In the genomic region with DNA sequence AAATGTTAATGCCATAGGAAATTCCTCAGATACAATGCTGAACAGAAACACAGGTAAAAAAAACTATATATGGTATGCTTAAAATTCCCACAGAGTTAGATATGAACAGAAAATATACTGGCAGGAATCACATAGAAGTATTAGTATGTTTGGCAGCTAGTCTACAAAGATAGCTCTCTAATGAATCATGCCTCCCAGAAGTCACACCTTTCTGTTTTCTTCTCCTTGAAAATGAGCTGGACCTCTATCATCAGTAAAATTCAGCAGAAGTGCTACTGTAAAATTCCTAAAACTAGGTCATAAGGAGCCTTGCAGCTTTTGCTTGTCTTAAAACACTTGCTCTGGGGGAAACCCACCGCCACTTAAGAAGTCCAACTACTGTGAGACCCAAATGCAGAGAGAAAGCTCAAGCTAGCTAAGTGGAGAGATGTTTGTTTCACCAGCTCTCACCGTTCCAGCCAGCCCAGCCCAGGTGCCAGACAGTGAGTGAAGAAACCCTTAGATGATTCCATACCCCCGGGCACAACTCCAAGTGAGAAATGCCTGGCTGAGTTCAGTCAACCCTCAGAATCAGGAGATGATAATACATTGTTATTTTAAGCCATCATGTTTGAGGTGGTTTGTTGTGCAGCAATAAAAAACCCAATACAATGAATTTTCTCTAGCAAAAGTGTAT, we compare ENCODE assay signal across 1 cellular context.
TF ChIP-seq lines count a peak whose summit lies in the region.

No MANE protein-coding gene starts in this region.

TF ChIP-seq in HEK293, 187 proteins besides CTCF, POLR2A, EP300 and RAD21 (continued from another document):
- TF ChIP-seq ZNF549 (tag by site-specific recombination; IDR thresholded peaks at IDR 0.05) (no peak), ZBTB8A (tag by site-specific recombination; IDR thresholded peaks at IDR 0.05) (no peak), ZNF768 (tag by site-specific recombination; IDR thresholded peaks at IDR 0.05) (no peak), ZNF366 (tag by site-specific recombination; conservative IDR thresholded peaks at IDR 0.05) (0 out of 2 replicates have a peak, but pooled peaks have one; percentile 41), ZNF426 (tag by site-specific recombination; IDR thresholded peaks at IDR 0.05) (0 out of 2 replicates have a peak, but pooled peaks have one; percentile 5), ZNF19 (tag by site-specific recombination; IDR thresholded peaks at IDR 0.05; ENCODE audit: low read depth) (no peak), ZNF555 (tag by site-specific recombination; conservative IDR thresholded peaks at IDR 0.05) (no peak), ZBTB17 (tag by site-specific recombination; IDR thresholded peaks at IDR 0.05) (0 out of 2 replicates have a peak, but pooled peaks have one; percentile 16), ZFP37 (tag by site-specific recombination; IDR thresholded peaks at IDR 0.05) (no peak), HOXA7 (CRISPR knock-in tag; IDR thresholded peaks at IDR 0.05; ENCODE audit: borderline replicate concordance) (no peak), ZNF354C (tag by site-specific recombination; IDR thresholded peaks at IDR 0.05; ENCODE audit: borderline replicate concordance, low read depth) (no peak), HOXD13 (CRISPR knock-in tag; IDR thresholded peaks at IDR 0.05; ENCODE audit: borderline replicate concordance) (no peak), HOXC10 (CRISPR knock-in tag; IDR thresholded peaks at IDR 0.05) (no peak), ZNF624 (tag by site-specific recombination; IDR thresholded peaks at IDR 0.05) (no peak), ZBTB20 (tag by site-specific recombination; IDR thresholded peaks at IDR 0.05) (no peak), ZNF121 (tag by site-specific recombination; IDR thresholded peaks at IDR 0.05) (no peak), ZNF580 (tag by site-specific recombination; IDR thresholded peaks at IDR 0.05) (no peak), ZNF510 (tag by site-specific recombination; IDR thresholded peaks at IDR 0.05; ENCODE audit: insufficient replicate concordance) (peak; percentile 26), ZNF610 (tag by site-specific recombination; IDR thresholded peaks at IDR 0.05; ENCODE audit: borderline replicate concordance) (no peak)
- TF ChIP-seq, protein P1, sequence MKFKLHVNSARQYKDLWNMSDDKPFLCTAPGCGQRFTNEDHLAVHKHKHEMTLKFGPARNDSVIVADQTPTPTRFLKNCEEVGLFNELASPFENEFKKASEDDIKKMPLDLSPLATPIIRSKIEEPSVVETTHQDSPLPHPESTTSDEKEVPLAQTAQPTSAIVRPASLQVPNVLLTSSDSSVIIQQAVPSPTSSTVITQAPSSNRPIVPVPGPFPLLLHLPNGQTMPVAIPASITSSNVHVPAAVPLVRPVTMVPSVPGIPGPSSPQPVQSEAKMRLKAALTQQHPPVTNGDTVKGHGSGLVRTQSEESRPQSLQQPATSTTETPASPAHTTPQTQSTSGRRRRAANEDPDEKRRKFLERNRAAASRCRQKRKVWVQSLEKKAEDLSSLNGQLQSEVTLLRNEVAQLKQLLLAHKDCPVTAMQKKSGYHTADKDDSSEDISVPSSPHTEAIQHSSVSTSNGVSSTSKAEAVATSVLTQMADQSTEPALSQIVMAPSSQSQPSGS (tag by site-specific recombination; IDR thresholded peaks at IDR 0.05; ENCODE audit: low read depth), result no peak
- TF ChIP-seq, protein P2, sequence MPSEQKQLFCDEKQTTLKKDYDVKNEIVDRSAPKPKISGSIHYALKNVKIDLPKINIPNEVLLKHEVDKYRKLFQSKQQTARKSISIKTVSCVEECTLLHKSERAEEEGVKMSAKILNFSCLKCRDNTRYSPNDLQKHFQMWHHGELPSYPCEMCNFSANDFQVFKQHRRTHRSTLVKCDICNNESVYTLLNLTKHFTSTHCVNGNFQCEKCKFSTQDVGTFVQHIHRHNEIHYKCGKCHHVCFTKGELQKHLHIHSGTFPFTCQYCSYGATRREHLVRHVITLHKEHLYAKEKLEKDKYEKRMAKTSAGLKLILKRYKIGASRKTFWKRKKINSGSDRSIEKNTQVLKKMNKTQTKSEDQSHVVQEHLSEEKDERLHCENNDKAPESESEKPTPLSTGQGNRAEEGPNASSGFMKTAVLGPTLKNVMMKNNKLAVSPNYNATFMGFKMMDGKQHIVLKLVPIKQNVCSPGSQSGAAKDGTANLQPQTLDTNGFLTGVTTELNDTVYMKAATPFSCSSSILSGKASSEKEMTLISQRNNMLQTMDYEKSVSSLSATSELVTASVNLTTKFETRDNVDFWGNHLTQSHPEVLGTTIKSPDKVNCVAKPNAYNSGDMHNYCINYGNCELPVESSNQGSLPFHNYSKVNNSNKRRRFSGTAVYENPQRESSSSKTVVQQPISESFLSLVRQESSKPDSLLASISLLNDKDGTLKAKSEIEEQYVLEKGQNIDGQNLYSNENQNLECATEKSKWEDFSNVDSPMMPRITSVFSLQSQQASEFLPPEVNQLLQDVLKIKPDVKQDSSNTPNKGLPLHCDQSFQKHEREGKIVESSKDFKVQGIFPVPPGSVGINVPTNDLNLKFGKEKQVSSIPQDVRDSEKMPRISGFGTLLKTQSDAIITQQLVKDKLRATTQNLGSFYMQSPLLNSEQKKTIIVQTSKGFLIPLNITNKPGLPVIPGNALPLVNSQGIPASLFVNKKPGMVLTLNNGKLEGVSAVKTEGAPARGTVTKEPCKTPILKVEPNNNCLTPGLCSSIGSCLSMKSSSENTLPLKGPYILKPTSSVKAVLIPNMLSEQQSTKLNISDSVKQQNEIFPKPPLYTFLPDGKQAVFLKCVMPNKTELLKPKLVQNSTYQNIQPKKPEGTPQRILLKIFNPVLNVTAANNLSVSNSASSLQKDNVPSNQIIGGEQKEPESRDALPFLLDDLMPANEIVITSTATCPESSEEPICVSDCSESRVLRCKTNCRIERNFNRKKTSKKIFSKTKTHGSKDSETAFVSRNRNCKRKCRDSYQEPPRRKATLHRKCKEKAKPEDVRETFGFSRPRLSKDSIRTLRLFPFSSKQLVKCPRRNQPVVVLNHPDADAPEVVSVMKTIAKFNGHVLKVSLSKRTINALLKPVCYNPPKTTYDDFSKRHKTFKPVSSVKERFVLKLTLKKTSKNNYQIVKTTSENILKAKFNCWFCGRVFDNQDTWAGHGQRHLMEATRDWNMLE (tag by site-specific recombination; conservative IDR thresholded peaks at IDR 0.05; ENCODE audit: low read depth), result no peak
- TF ChIP-seq, protein P3, sequence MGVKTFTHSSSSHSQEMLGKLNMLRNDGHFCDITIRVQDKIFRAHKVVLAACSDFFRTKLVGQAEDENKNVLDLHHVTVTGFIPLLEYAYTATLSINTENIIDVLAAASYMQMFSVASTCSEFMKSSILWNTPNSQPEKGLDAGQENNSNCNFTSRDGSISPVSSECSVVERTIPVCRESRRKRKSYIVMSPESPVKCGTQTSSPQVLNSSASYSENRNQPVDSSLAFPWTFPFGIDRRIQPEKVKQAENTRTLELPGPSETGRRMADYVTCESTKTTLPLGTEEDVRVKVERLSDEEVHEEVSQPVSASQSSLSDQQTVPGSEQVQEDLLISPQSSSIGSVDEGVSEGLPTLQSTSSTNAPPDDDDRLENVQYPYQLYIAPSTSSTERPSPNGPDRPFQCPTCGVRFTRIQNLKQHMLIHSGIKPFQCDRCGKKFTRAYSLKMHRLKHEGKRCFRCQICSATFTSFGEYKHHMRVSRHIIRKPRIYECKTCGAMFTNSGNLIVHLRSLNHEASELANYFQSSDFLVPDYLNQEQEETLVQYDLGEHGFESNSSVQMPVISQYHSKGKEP (tag by site-specific recombination; IDR thresholded peaks at IDR 0.05), result no peak
TF ChIP-seq in HEK293: peak in this region for 6.
